Comparison of ENCODE assay signal across 11 cellular contexts in the genomic region with DNA sequence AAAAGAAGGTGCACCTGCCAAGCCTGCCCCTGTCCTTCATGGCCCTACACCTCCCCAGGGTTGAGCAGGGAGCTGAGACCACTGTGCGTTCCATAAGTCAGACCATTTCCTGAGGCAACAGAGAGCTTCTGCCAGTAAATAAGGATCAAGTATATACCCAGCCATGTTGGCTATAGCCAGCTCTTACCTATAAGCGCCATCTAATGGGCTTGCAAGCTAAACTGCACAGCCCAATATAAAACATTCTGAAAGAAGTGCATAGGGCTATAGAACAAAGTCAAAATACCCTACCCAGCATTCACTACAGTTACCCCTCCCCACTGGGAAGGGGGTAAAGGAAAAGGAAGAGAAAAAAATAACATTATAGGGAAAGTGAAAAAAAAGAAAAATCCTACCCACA.
"Had no signal": no experiment of that assay in that cellular context is flagged by ENCODE, and none has a peak within 500 bp of the region (broad histone marks: within the 10 kb centered on the region; RNA-seq: fewer than 3 reads in every experiment).

No MANE protein-coding gene starts in this region.

- H3K27ac ChIP-seq: tibial artery, uterus had no signal

- H3K27me3 ChIP-seq: tibial artery, uterus had no signal

- H3K4me3 ChIP-seq: smooth muscle cell, tibial artery, uterus had no signal

- H3K4me1 ChIP-seq: tibial artery, uterus had no signal

- DNase-seq: activated effector memory CD4-positive, alpha-beta T cell treated with anti-CD3 and anti-CD28 coated beads, Interleukin-2, amount 50 U/mL, for 16 hours; activated T-cell treated with anti-CD3 and anti-CD28 coated beads, Interleukin-2, amount 50 U/mL, for 4 hours; amygdala; erythroblast; hippocampal formation; retina; tibial artery; uterus had no signal

- H3K36me3 ChIP-seq: tibial artery, uterus had no signal

- ATAC-seq: activated CD4-positive, CD25-positive, alpha-beta regulatory T cell treated with anti-CD3 and anti-CD28 coated beads, Interleukin-2, amount 50 U/mL, for 24 hours; activated T-cell treated with anti-CD3 and anti-CD28 coated beads, Interleukin-2, amount 50 U/mL, for 4 hours; stimulated activated memory B cell treated with anti-CD40 and anti-IgM and Interleukin-4, amounts not matched to agents 10 μg/mL and 1 μg/mL and 100 μg/mL, for 72 hours had no signal
